ENCODE assay signal across 1 cellular context in genomic region chr3:197151562-197151961, GRCh38.
TF ChIP-seq lines count a peak whose summit lies in the region.

No MANE protein-coding gene starts in this region.

TF ChIP-seq in HEK293, 187 proteins besides CTCF, POLR2A, EP300 and RAD21 (continued from another document):
- TF ChIP-seq ZNF184 (tag by site-specific recombination; IDR thresholded peaks at IDR 0.05) (0 out of 2 replicates have a peak, but pooled peaks have one; percentile 56), ZNF610 (tag by site-specific recombination; IDR thresholded peaks at IDR 0.05; ENCODE audit: borderline replicate concordance) (peak; percentile 70; the same call in 1 of the 2 replicates), ZIC2 (tag by site-specific recombination; IDR thresholded peaks at IDR 0.05) (peak; percentile 34; the same call in 1 of the 2 replicates), ZNF600 (tag by site-specific recombination; IDR thresholded peaks at IDR 0.05) (0 out of 2 replicates have a peak, but pooled peaks have one; percentile 37), ATF2 (tag by site-specific recombination; IDR thresholded peaks at IDR 0.05; ENCODE audit: low read depth) (no peak), SP7 (tag by site-specific recombination; IDR thresholded peaks at IDR 0.05) (peak; percentile 46; the same call in 1 of the 2 replicates), ZNF37A (tag by site-specific recombination; IDR thresholded peaks at IDR 0.05) (0 out of 2 replicates have a peak, but pooled peaks have one; percentile 16), ZNF558 (tag by site-specific recombination; IDR thresholded peaks at IDR 0.05) (0 out of 2 replicates have a peak, but pooled peaks have one; percentile 44), ZSCAN16 (tag by site-specific recombination; IDR thresholded peaks at IDR 0.05) (no peak), KLF16 (tag by site-specific recombination; IDR thresholded peaks at IDR 0.05) (no peak), INSM2 (tag by site-specific recombination; IDR thresholded peaks at IDR 0.05) (peak; percentile 56; the same call in 1 of the 2 replicates), ZNF660 (tag by site-specific recombination; IDR thresholded peaks at IDR 0.05) (peak; percentile 97), ZFHX2 (tag by site-specific recombination; conservative IDR thresholded peaks at IDR 0.05) (0 out of 2 replicates have a peak, but pooled peaks have one; percentile 6), HIC1 (tag by site-specific recombination; IDR thresholded peaks at IDR 0.05) (peak; percentile 54; the same call in 1 of the 2 replicates), ZNF280C (tag by site-specific recombination; IDR thresholded peaks at IDR 0.05) (no peak), ZNF626 (tag by site-specific recombination; IDR thresholded peaks at IDR 0.05) (peak; percentile 27; the same call in 1 of the 2 replicates), ZBTB17 (tag by site-specific recombination; IDR thresholded peaks at IDR 0.05) (peak; percentile 33; the same call in 1 of the 2 replicates), ZNF362 (tag by site-specific recombination; IDR thresholded peaks at IDR 0.05) (no peak), ZNF274 (IDR thresholded peaks at IDR 0.05; ENCODE audit: low read length) (no peak), ZNF274 (tag by site-specific recombination; IDR thresholded peaks at IDR 0.05; ENCODE audit: borderline replicate concordance) (no peak), PRDM6 (tag by site-specific recombination; IDR thresholded peaks at IDR 0.05) (peak; percentile 89), ZNF704 (tag by site-specific recombination; IDR thresholded peaks at IDR 0.05) (no peak), GLIS1 (tag by site-specific recombination; IDR thresholded peaks at IDR 0.05) (peak; percentile 70), ZBTB44 (tag by site-specific recombination; IDR thresholded peaks at IDR 0.05) (peak; percentile 60; the same call in 1 of the 2 replicates), ZBTB6 (tag by site-specific recombination; IDR thresholded peaks at IDR 0.05) (no peak), ZNF18 (tag by site-specific recombination; IDR thresholded peaks at IDR 0.05) (no peak), ZEB2 (tag by site-specific recombination; IDR thresholded peaks at IDR 0.05) (0 out of 2 replicates have a peak, but pooled peaks have one; percentile 41), KLF9 (tag by site-specific recombination; IDR thresholded peaks at IDR 0.05; ENCODE audit: low read depth) (no peak), ZNF416 (tag by site-specific recombination; IDR thresholded peaks at IDR 0.05) (no peak)
